In the genomic region with DNA sequence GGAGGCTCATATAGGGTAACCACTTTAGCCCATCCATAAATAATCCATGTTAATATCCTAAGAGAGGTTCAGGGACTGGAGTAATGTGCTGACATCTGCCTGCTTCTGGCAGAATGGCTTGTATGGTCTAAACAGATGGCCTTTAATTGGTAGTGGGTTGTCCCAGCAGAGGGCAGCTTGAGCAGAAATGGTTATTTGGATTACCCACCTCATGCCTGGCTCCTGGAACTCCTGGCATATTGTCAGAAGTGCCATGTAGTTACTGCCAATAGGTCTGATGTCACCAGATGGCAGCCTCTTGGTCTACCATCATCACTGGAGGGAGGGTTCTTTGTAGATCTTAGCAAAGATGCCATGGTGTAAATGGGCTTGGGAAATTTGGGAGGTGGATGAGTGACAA, we compare ENCODE assay signal across 15 cellular contexts.
"Had no signal": no experiment of that assay in that cellular context is flagged by ENCODE, and none has a peak within 500 bp of the region (broad histone marks: within the 10 kb centered on the region; RNA-seq: fewer than 3 reads in every experiment).

No MANE protein-coding gene starts in this region.

- ATAC-seq: activated CD4-positive, alpha-beta T cell treated with anti-CD3 and anti-CD28 coated beads for 36 hours; activated naive CD4-positive, alpha-beta T cell treated with anti-CD3 and anti-CD28 coated beads, Interleukin-2, amount 50 U/mL, for 72 hours; gastrocnemius medialis; left lung; WTC11 had no signal

- H3K4me1 ChIP-seq: adrenal gland, left lung had no signal

- H3K4me3 ChIP-seq: adrenal gland, gastrocnemius medialis, left lung, thyroid gland had no signal

- DNase-seq: activated CD4-positive, alpha-beta T cell treated with anti-CD3 and anti-CD28 coated beads for 36 hours; activated CD4-positive, alpha-beta T cell treated with anti-CD3 and anti-CD28 coated beads, Interleukin-2, amount 50 U/mL, for 48 hours; activated gamma-delta T cell; adrenal gland; effector CD4-positive, alpha-beta T cell; gastrocnemius medialis; head of caudate nucleus; left lung; nephron progenitor cell; occipital lobe; stimulated activated CD8-positive, alpha-beta memory T cell treated with anti-CD3 and anti-CD28 coated beads, Interleukin-4, amount 100 ng/mL, for 48 hours; stimulated activated naive CD4-positive, alpha-beta T cell; thyroid gland had no signal

- H3K9me3 ChIP-seq: adrenal gland, gastrocnemius medialis, left lung, thyroid gland had no signal

- H3K36me3 ChIP-seq: adrenal gland, gastrocnemius medialis, left lung, thyroid gland had no signal

- H3K27me3 ChIP-seq: adrenal gland, gastrocnemius medialis, left lung, thyroid gland had no signal
